14 cellular contexts compared by ENCODE assay signal in genomic region chr5:172844577-172844838, GRCh38.
"Had no signal": no experiment of that assay in that cellular context is flagged by ENCODE, and none has a peak within 500 bp of the region (broad histone marks: within the 10 kb centered on the region; RNA-seq: fewer than 3 reads in every experiment).

No MANE protein-coding gene starts in this region.

- DNase-seq: activated CD4-positive, alpha-beta T cell treated with anti-CD3 and anti-CD28 coated beads, Interleukin-2, amount 50 U/mL, for 4 hours; activated effector memory CD4-positive, alpha-beta T cell treated with anti-CD3 and anti-CD28 coated beads, Interleukin-2, amount 50 U/mL, for 16 hours; activated naive CD4-positive, alpha-beta T cell treated with anti-CD3 and anti-CD28 coated beads, Interleukin-2, amount 50 U/mL, for 16 hours; activated T-cell treated with anti-CD3 and anti-CD28 coated beads, Interleukin-2, amount 50 U/mL, for 72 hours; effector CD4-positive, alpha-beta T cell; stimulated activated naive CD8-positive, alpha-beta T cell treated with anti-CD3 and anti-CD28 coated beads, Interleukin-15, Interleukin-2, amounts not matched to agents 100 U/mL and 50 U/mL, for 24 hours; uterus; WERI-Rb-1 had no signal

- H3K36me3 ChIP-seq: breast epithelium, uterus, WERI-Rb-1 had no signal

- H3K9me3 ChIP-seq: breast epithelium, heart left ventricle, tibial nerve, uterus had no signal

- H3K27me3 Mint-ChIP-seq: natural killer cell treated with Interleukin-12 subunit alpha and Interleukin-12 subunit beta and Interleukin-15 and Interleukin-18, amount 100 ng/mL, for 72 hours had no signal

- H3K27ac ChIP-seq: coronary artery, heart left ventricle, parathyroid adenoma, tibial nerve, uterus, WERI-Rb-1 had no signal

- H3K9ac ChIP-seq: parathyroid adenoma had no signal

- H3K4me3 ChIP-seq: breast epithelium, coronary artery, heart left ventricle, tibial nerve, uterus had no signal

- H3K4me3 Mint-ChIP-seq: activated T-cell treated with anti-CD3 and anti-CD28 coated beads, Interleukin-2, amount 50 U/mL, for 72 hours; natural killer cell treated with Interleukin-12 subunit alpha and Interleukin-12 subunit beta and Interleukin-15 and Interleukin-18, amount 100 ng/mL, for 72 hours had no signal

- H2AFZ ChIP-seq: parathyroid adenoma had no signal

- ATAC-seq: activated T-cell treated with anti-CD3 and anti-CD28 coated beads, Interleukin-2, amount 50 U/mL, for 72 hours; heart left ventricle; stimulated activated naive CD8-positive, alpha-beta T cell treated with anti-CD3 and anti-CD28 coated beads, Interleukin-15, Interleukin-2, amounts not matched to agents 100 U/mL and 50 U/mL, for 24 hours had no signal

- H3K36me3 Mint-ChIP-seq: natural killer cell treated with Interleukin-12 subunit alpha and Interleukin-12 subunit beta and Interleukin-15 and Interleukin-18, amount 100 ng/mL, for 72 hours had no signal

- H3K27ac Mint-ChIP-seq: activated T-cell treated with anti-CD3 and anti-CD28 coated beads, Interleukin-2, amount 50 U/mL, for 72 hours had no signal

- H3K9me3 Mint-ChIP-seq: activated T-cell treated with anti-CD3 and anti-CD28 coated beads, Interleukin-2, amount 50 U/mL, for 72 hours; natural killer cell treated with Interleukin-12 subunit alpha and Interleukin-12 subunit beta and Interleukin-15 and Interleukin-18, amount 100 ng/mL, for 72 hours had no signal

- H3K27me3 ChIP-seq: breast epithelium, heart left ventricle, tibial nerve, uterus had no signal
